ENCODE assay signal across 1 cellular context in the genomic region with DNA sequence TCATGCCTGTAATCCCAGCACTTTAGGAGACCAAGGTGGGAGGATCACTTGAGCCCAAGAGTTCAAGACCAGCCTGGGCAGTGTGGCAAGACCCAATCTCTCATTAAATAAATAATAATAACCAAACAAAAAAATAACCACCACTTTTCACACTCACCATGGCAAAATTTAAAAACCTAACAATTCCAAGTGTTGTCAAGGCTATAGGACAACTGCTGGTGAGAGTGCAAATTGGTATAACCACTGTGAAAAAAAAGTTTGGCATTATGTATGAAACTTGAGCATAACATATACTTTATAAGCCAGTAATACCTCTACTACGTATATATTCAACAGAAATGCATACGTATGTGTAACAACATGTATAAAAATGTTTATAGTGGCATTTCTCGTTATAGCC.
TF ChIP-seq lines count a peak whose summit lies in the region.

No MANE protein-coding gene starts in this region.

TF ChIP-seq in HepG2, 621 proteins besides CTCF, POLR2A, EP300 and RAD21:
- TF ChIP-seq ZNF7 (CRISPR knock-in tag; IDR thresholded peaks at IDR 0.05) (peak; percentile 95), NFYB (CRISPR knock-in tag; IDR thresholded peaks at IDR 0.05) (no peak)
